In the genomic region with DNA sequence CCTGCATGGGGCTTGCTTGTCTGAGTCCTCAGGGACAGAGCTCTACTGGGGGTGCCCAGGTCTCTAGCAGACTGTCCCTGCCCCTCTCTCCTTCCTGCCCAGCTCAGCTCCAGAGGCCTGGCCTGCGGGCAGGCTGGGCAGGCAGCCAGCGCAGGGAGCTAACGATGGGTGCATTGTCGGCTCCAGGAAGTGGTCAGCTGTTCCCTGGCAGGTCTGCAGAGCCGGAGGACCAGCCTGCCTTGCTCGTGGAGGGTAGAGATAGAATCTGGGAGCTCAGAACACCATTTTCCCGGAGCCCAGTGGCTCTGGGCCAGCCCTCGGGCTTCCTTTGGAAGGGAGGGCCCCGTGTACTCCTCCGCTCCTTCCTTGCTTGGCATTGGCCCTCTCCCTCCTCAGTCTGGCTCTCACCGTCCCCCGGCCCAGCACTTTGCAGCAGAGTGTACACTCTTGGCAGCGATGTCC, we compare ENCODE assay signal across 9 cellular contexts.
DNase-seq lines count a peak whose midpoint lies in the region; ATAC-seq, FAIRE-seq and TF ChIP-seq lines count a peak whose summit lies in the region.
"Had no signal": no experiment of that assay in that cellular context is flagged by ENCODE, and none has a peak within 500 bp of the region (broad histone marks: within the 10 kb centered on the region; RNA-seq: fewer than 3 reads in every experiment).

No MANE protein-coding gene starts in this region.

- no peak overlapping the region for H3K4me3 Mint-ChIP-seq in activated naive CD4-positive, alpha-beta T cell treated with anti-CD3 and anti-CD28 coated beads for 36 hours
- no peak overlapping the region for H3K4me3 Mint-ChIP-seq in memory B cell
- H3K4me3 Mint-ChIP-seq in CD8-positive, alpha-beta T cell = no peak overlapping the region

- TF ChIP-seq CTCF in GM20000 (IDR thresholded peaks at IDR 0.05; ENCODE audit: extremely low read depth, missing control alignments) = no peak
- no peak for TF ChIP-seq CTCF in CD8-positive, alpha-beta T cell (IDR thresholded peaks at IDR 0.05)

- H3K27me3 ChIP-seq in CD8-positive, alpha-beta T cell (ENCODE audit: insufficient read depth, low read length) = no peaks in the 10 kb centered on the region

- H3K9me3 ChIP-seq in CD8-positive, alpha-beta T cell (ENCODE audit: low read length) = no peaks in the 10 kb centered on the region

- no peaks in the 10 kb centered on the region for H3K4me1 ChIP-seq in CD8-positive, alpha-beta T cell (ENCODE audit: insufficient read depth, low read length)

- no peaks in the 10 kb centered on the region for H3K27me3 Mint-ChIP-seq in activated naive CD4-positive, alpha-beta T cell treated with anti-CD3 and anti-CD28 coated beads for 36 hours (ENCODE audit: low read depth)
- H3K27me3 Mint-ChIP-seq in memory B cell = no peaks in the 10 kb centered on the region
- H3K27me3 Mint-ChIP-seq in CD8-positive, alpha-beta T cell (ENCODE audit: low read depth) = peaks cover 2% of the 10 kb centered on the region

- ATAC-seq in activated naive CD4-positive, alpha-beta T cell treated with anti-CD3 and anti-CD28 coated beads, Interleukin-2, amount 50 U/mL, for 72 hours = peak; percentile 11 to 24
- no peak for ATAC-seq in memory B cell (ENCODE audit: low read depth)
- ATAC-seq in CD8-positive, alpha-beta T cell = no peak

- H3K4me3 ChIP-seq in CD8-positive, alpha-beta T cell (ENCODE audit: low read depth, low read length) = no peak overlapping the region

- H3K27ac ChIP-seq in cingulate gyrus (ENCODE audit: low read depth, low read length) = peak overlapping the region; percentile 69
- H3K27ac ChIP-seq in CD8-positive, alpha-beta T cell (ENCODE audit: low read depth, low read length) = no peak overlapping the region

- H3K36me3 Mint-ChIP-seq in activated naive CD4-positive, alpha-beta T cell treated with anti-CD3 and anti-CD28 coated beads, Interleukin-2, amount 50 U/mL, for 72 hours = no peaks in the 10 kb centered on the region
- no peaks in the 10 kb centered on the region for H3K36me3 Mint-ChIP-seq in activated naive CD4-positive, alpha-beta T cell treated with anti-CD3 and anti-CD28 coated beads for 36 hours (ENCODE audit: low read depth)
- H3K36me3 Mint-ChIP-seq in memory B cell = no peaks in the 10 kb centered on the region
- H3K36me3 Mint-ChIP-seq in CD8-positive, alpha-beta T cell = no peaks in the 10 kb centered on the region

- no peaks in the 10 kb centered on the region for H3K36me3 ChIP-seq in CD8-positive, alpha-beta T cell (ENCODE audit: insufficient read depth, low read length)

- no peaks in the 10 kb centered on the region for H3K9me3 Mint-ChIP-seq in activated naive CD4-positive, alpha-beta T cell treated with anti-CD3 and anti-CD28 coated beads, Interleukin-2, amount 50 U/mL, for 72 hours
- no peaks in the 10 kb centered on the region for H3K9me3 Mint-ChIP-seq in activated naive CD4-positive, alpha-beta T cell treated with anti-CD3 and anti-CD28 coated beads for 36 hours
- H3K9me3 Mint-ChIP-seq in memory B cell = no peaks in the 10 kb centered on the region
- H3K9me3 Mint-ChIP-seq in CD8-positive, alpha-beta T cell = no peaks in the 10 kb centered on the region

- intact Hi-C loops in activated naive CD4-positive, alpha-beta T cell treated with anti-CD3 and anti-CD28 coated beads for 36 hours (cut with micrococcal nuclease) = no loop called here
- intact Hi-C loops in CD8-positive, alpha-beta T cell (cut with DNase I, micrococcal nuclease) = no loop called here

- FAIRE-seq in urothelium cell line (lab: Jason Lieb, UNC) = peak; percentile 32
- FAIRE-seq: A204.1 had no signal

- H3K4me1 Mint-ChIP-seq in activated naive CD4-positive, alpha-beta T cell treated with anti-CD3 and anti-CD28 coated beads for 36 hours (ENCODE audit: low read depth) = no peaks in the 10 kb centered on the region
- peaks cover 15% of the 10 kb centered on the region for H3K4me1 Mint-ChIP-seq in memory B cell
- no peaks in the 10 kb centered on the region for H3K4me1 Mint-ChIP-seq in CD8-positive, alpha-beta T cell (ENCODE audit: low read depth)

- no peak for DNase-seq in activated naive CD4-positive, alpha-beta T cell treated with anti-CD3 and anti-CD28 coated beads, Interleukin-2, amount 50 U/mL, for 72 hours (ENCODE audit: low spot score in 2 of 2)
- DNase-seq in activated naive CD4-positive, alpha-beta T cell treated with anti-CD3 and anti-CD28 coated beads for 36 hours = no peak
- DNase-seq in memory B cell (ENCODE audit: low spot score in 2 of 2) = no peak
- peak; percentile 93 for DNase-seq in urothelium cell line (ENCODE audit: low spot score)
- no peak for DNase-seq in GM20000 (ENCODE audit: low spot score)
- DNase-seq in mesenteric fat pad (ENCODE audit: low spot score) = no peak
- DNase-seq in CD8-positive, alpha-beta T cell = no peak

- no peak overlapping the region for H3K27ac Mint-ChIP-seq in activated naive CD4-positive, alpha-beta T cell treated with anti-CD3 and anti-CD28 coated beads, Interleukin-2, amount 50 U/mL, for 72 hours
- H3K27ac Mint-ChIP-seq in activated naive CD4-positive, alpha-beta T cell treated with anti-CD3 and anti-CD28 coated beads for 36 hours = no peak overlapping the region
- peak overlapping the region; percentile 32 for H3K27ac Mint-ChIP-seq in memory B cell
- H3K27ac Mint-ChIP-seq in CD8-positive, alpha-beta T cell = no peak overlapping the region

- POLR2A ChIA-PET in CD8-positive, alpha-beta T cell (lab: Charles Lee) = interaction anchor here (0.9 kb wide), 1 partner anchor 11 kb away, joined by 3 read pairs; no protein-coding TSS in a partner anchor

- CTCF ChIA-PET in activated naive CD4-positive, alpha-beta T cell treated with anti-CD3 and anti-CD28 coated beads for 36 hours (lab: Charles Lee) = interaction anchor here (1.0 kb wide), 1 partner anchor 262 kb away, joined by 3 read pairs; no protein-coding TSS in a partner anchor
- CTCF ChIA-PET in CD8-positive, alpha-beta T cell (lab: Charles Lee) = no interaction called here

Comparison
In these comparisons a context has a peak if more than half of its experiments do, and no peak if none do; other contexts are left out.
1. ATAC-seq: peak in activated naive CD4-positive, alpha-beta T cell treated with anti-CD3 and anti-CD28 coated beads, Interleukin-2, amount 50 U/mL, for 72 hours (2 of 2); none in memory B cell (single experiment) and CD8-positive, alpha-beta T cell (single experiment).